ENCODE assay signal across 9 cellular contexts in the genomic region with DNA sequence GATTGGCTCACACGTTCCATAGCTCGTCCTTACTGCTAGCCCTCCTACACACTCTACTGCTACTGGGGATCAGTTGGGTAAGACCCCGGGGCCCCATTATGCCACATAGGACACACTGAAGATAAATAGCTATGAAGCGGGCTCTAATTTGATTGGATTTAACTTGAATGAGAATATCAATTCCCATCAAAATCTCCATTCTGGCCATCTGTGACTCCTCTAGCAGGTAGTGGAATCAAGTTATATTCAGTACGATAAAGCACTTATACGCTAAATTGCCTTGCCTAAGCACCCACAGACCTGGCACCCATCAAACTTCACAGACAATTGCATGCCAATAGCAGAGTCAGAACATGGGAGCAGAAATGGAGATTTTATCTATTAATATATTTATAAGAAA. TPM values are rescaled to one million over a fixed set of nuclear protein-coding genes. Genes with fewer than 3 reads are reported as not detected.
"Had no signal": no experiment of that assay in that cellular context is flagged by ENCODE, and none has a peak within 500 bp of the region (broad histone marks: within the 10 kb centered on the region; RNA-seq: fewer than 3 reads in every experiment).

No MANE protein-coding gene starts in this region.

- DNase-seq: GM23248, GOT3, H7, HFFc6, IMR-90 had no signal

- ATAC-seq: HCT116, K562 had no signal

- H3K27ac Mint-ChIP-seq: HFFc6 had no signal

- H3K9me3 Mint-ChIP-seq: HFFc6 had no signal

- H3K4me3 Mint-ChIP-seq: HFFc6 had no signal

- FAIRE-seq: HTR-8/SVneo, K562 had no signal

RNA-seq across cellular contexts. Expression of gene CCDC68, which starts 39.8 kb away (rescaled TPM):
- total RNA-seq: H4 had no signal
